17 cellular contexts compared by ENCODE assay signal in genomic region chr2:120323214-120323613, GRCh38. TPM values are rescaled to one million over a fixed set of nuclear protein-coding genes. Genes with fewer than 3 reads are reported as not detected.
A peak's percentile ranks its signal among the peaks of the same experiment; 100 is the strongest.
DNase-seq lines count a peak whose midpoint lies in the region; ATAC-seq, FAIRE-seq and TF ChIP-seq lines count a peak whose summit lies in the region.
"Had no signal": no experiment of that assay in that cellular context is flagged by ENCODE, and none has a peak within 500 bp of the region (broad histone marks: within the 10 kb centered on the region; RNA-seq: fewer than 3 reads in every experiment).

No MANE protein-coding gene starts in this region.

- H3K36me3 ChIP-seq in H7 (replicated peaks; ENCODE audit: control insufficient read depth, insufficient read depth, low read length) (no peaks in the 10 kb centered on the region), H1 (ENCODE audit: control insufficient read depth in 2 of 4, insufficient read depth in 4 of 4, low read length in 3 of 4) (no peaks in the 10 kb centered on the region), right lobe of liver (no peaks in the 10 kb centered on the region), HAP-1 (replicated peaks) (no peaks in the 10 kb centered on the region)

- no peaks in the 10 kb centered on the region for H4K20me1 ChIP-seq in H1 (replicated peaks in 1 of 2; ENCODE audit: control insufficient read depth in 1 of 2, insufficient read depth in 2 of 2, low read length in 2 of 2)

- H3K79me1 ChIP-seq in H1 (ENCODE audit: low read depth, low read length): no peaks in the 10 kb centered on the region

- WGBS in H1 (ENCODE audit: extremely low coverage in 1 of 2, insufficient coverage in 1 of 2, insufficient read length in 1 of 2, insufficient replicate concordance in 2 of 2, low coverage in 1 of 2, low lambda C conversion rate in 2 of 2, missing lambda C conversion rate in 1 of 2), 2 experiments: 91% methylated on average over 10 of the region's 10 CpGs; no CpG with 5 or more reads in 1 of the 2 experiments
- 11% methylated on average over 4 of the region's 10 CpGs for WGBS in right lobe of liver (ENCODE audit: insufficient coverage, low coverage, low lambda C conversion rate, missing lambda C conversion rate)

- H3K27ac Mint-ChIP-seq in stimulated activated effector memory CD8-positive, alpha-beta T cell treated with anti-CD3 and anti-CD28 coated beads, Interleukin-12 subunit alpha, Interleukin-12 subunit beta, amount 100 ng/mL, for 72 hours: no peak overlapping the region
- H3K27ac Mint-ChIP-seq: activated CD4-positive, alpha-beta T cell treated with anti-CD3 and anti-CD28 coated beads, Interleukin-2, amount 10 ng/mL, durations not matched to agents 24 days and 14 days; activated T-helper 1 cell treated with anti-CD3 and anti-CD28 coated beads, Interleukin-12 subunit alpha, Interleukin-12 subunit beta, Interleukin-2, Interleukin-4 antibody, amounts not matched to agents 30 ng/mL and 10 ng/mL and 1 ng/mL, durations not matched to agents 14 hours and 24 hours and 36 hours; endodermal cell; T-helper 1 cell treated with Interleukin-12 subunit alpha and Interleukin-12 subunit beta and Interleukin-4 antibody, amounts not matched to agents 30 μg/mL and 1 μg/mL, for 36 hours had no signal

- H3K4me2 ChIP-seq in H1 (ENCODE audit: insufficient read depth in 1 of 2, low read depth in 2 of 2, low read length in 2 of 2): no peak overlapping the region

- H3K23ac ChIP-seq in H1 (ENCODE audit: insufficient read length): no peak overlapping the region

- H3K18ac ChIP-seq in H1 (ENCODE audit: extremely low read depth, low read length): no peak overlapping the region

- ATAC-seq in right lobe of liver: peak; percentile 89 to 96 (median 92)
- ATAC-seq in stimulated activated effector memory CD8-positive, alpha-beta T cell treated with anti-CD3 and anti-CD28 coated beads, Interleukin-12 subunit alpha, Interleukin-12 subunit beta, amount 100 ng/mL, for 72 hours: peak; percentile 12
- no peak for ATAC-seq in foreskin keratinocyte
- ATAC-seq in GM18519 (IDR thresholded peaks at IDR 0.05; ENCODE audit: low FRiP score, unreplicated experiment): no peak

- H3K27ac ChIP-seq in H1 (ENCODE audit: low read depth, low read length) (no peak overlapping the region), right lobe of liver (no peak overlapping the region), foreskin keratinocyte (no peak overlapping the region)
- H3K27ac ChIP-seq: C4-2B had no signal

- H3K4me3 ChIP-seq in H7 (ENCODE audit: insufficient read depth, low read depth, low read length) (no peak overlapping the region), H1 (ENCODE audit: extremely low read depth in 1 of 4, insufficient read depth in 2 of 4, low read depth in 3 of 4, low read length in 4 of 4) (no peak overlapping the region), right lobe of liver (no peak overlapping the region), HAP-1 (no peak overlapping the region)

- TF ChIP-seq EP300 in H1 (IDR thresholded peaks at IDR 0.05; ENCODE audit: borderline replicate concordance in 1 of 2, low read depth in 2 of 2, low read length in 2 of 2): no peak

- H3K9me3 ChIP-seq in H1 (ENCODE audit: insufficient read depth in 2 of 2, low read depth in 1 of 2, low read length in 1 of 2) (no peaks in the 10 kb centered on the region), right lobe of liver (no peaks in the 10 kb centered on the region), HAP-1 (no peaks in the 10 kb centered on the region)

- no peak for TF ChIP-seq CTCF in H1 (IDR thresholded peaks at IDR 0.05; ENCODE audit: control extremely low read depth in 1 of 3, insufficient read depth in 1 of 3, low read depth in 1 of 3, low read length in 3 of 3)
- no peak for TF ChIP-seq CTCF in right lobe of liver (IDR thresholded peaks at IDR 0.05)
- TF ChIP-seq CTCF in foreskin keratinocyte (conservative IDR thresholded peaks at IDR 0.05): no peak

- no peak overlapping the region for H3K14ac ChIP-seq in H1 (ENCODE audit: insufficient read length)

- H2AFZ ChIP-seq in H1 (ENCODE audit: low read length): no peak overlapping the region

- CTCF ChIA-PET in H1 (lab: Charles Lee; ENCODE audit: partially characterized antibody): interaction anchor here (0.6 to 6.5 kb wide), 7 partner anchors 10 to 368 kb away, joined by 3 to 48 read pairs (median 6); no protein-coding TSS in a partner anchor

- no peak overlapping the region for H2BK15ac ChIP-seq in H1 (ENCODE audit: low read length)

- TF ChIP-seq POLR2A in H1 (IDR thresholded peaks at IDR 0.05; ENCODE audit: control extremely low read depth in 1 of 2, low read depth in 2 of 2, low read length in 2 of 2) (no peak), right lobe of liver (IDR thresholded peaks at IDR 0.05) (no peak)

- H2BK12ac ChIP-seq in H1 (ENCODE audit: low read depth, low read length): no peak overlapping the region

- H3K79me2 ChIP-seq in H1 (ENCODE audit: control insufficient read depth in 1 of 2, insufficient read depth in 2 of 2, low read length in 2 of 2): no peaks in the 10 kb centered on the region

- no peak for TF ChIP-seq RAD21 in H1 (IDR thresholded peaks at IDR 0.05 in 1 of 2, conservative IDR thresholded peaks at IDR 0.05 in 1 of 2; ENCODE audit: low read depth in 2 of 2, low read length in 2 of 2)

- no peak for FAIRE-seq in H1 (lab: Jason Lieb, UNC)

- in situ Hi-C loops in HAP-1 (cut with MboI; ENCODE audit: low sequenced_read_pairs): no loop called here

- no peak overlapping the region for H2BK120ac ChIP-seq in H1 (replicated peaks; ENCODE audit: low read depth, low read length)

- H3K9ac ChIP-seq in H1 (replicated peaks in 1 of 4; ENCODE audit: extremely low read depth in 1 of 4, low read depth in 3 of 4, low read length in 3 of 4): no peak overlapping the region

- intact Hi-C loops in right lobe of liver (cut with DNase I): no loop called here

- DNase-seq in H7 (peak; percentile 48), H1 (ENCODE audit: low read depth in 1 of 2, low spot score in 2 of 2) (no peak), right lobe of liver (peak; percentile 76 to 86 (median 84)), HAP-1 (ENCODE audit: low spot score in 2 of 2) (no peak), foreskin keratinocyte (no peak), superior temporal gyrus (ENCODE audit: extremely low spot score) (no peak)
- DNase-seq in stimulated activated effector memory CD8-positive, alpha-beta T cell treated with anti-CD3 and anti-CD28 coated beads, Interleukin-12 subunit alpha, Interleukin-12 subunit beta, amount 100 ng/mL, for 72 hours (ENCODE audit: low spot score in 2 of 2): no peak
- DNase-seq: activated CD4-positive, alpha-beta T cell treated with anti-CD3 and anti-CD28 coated beads, Interleukin-2, amount 10 ng/mL, durations not matched to agents 24 days and 14 days; endodermal cell; NCI-H1436; NCI-H524 treated with DMSO at 0.1 percent for 48 hours; stimulated activated CD4-positive, alpha-beta T cell treated with anti-CD3 and anti-CD28 coated beads, Interleukin-4, amount 100 ng/mL, for 4 hours; stimulated activated naive CD4-positive, alpha-beta T cell treated with Interleukin-2 at 50 U/mL for 16 hours had no signal

- no peak overlapping the region for H4K5ac ChIP-seq in H1 (ENCODE audit: insufficient read length, low read depth, low read length)

- H3K23me2 ChIP-seq in H1 (ENCODE audit: low read depth, low read length): no peaks in the 10 kb centered on the region; the same call in 1 of the 2 replicates

- H3K4me3 Mint-ChIP-seq in stimulated activated effector memory CD8-positive, alpha-beta T cell treated with anti-CD3 and anti-CD28 coated beads, Interleukin-12 subunit alpha, Interleukin-12 subunit beta, amount 100 ng/mL, for 72 hours: no peak overlapping the region
- H3K4me3 Mint-ChIP-seq: activated CD4-positive, alpha-beta T cell treated with anti-CD3 and anti-CD28 coated beads, Interleukin-2, amount 10 ng/mL, durations not matched to agents 24 days and 14 days; activated T-helper 1 cell treated with anti-CD3 and anti-CD28 coated beads, Interleukin-12 subunit alpha, Interleukin-12 subunit beta, Interleukin-2, Interleukin-4 antibody, amounts not matched to agents 30 ng/mL and 10 ng/mL and 1 ng/mL, durations not matched to agents 14 hours and 24 hours and 36 hours; endodermal cell; T-helper 1 cell treated with Interleukin-12 subunit alpha and Interleukin-12 subunit beta and Interleukin-4 antibody, amounts not matched to agents 30 μg/mL and 1 μg/mL, for 36 hours had no signal

- no peaks in the 10 kb centered on the region for H3K36me3 Mint-ChIP-seq in stimulated activated effector memory CD8-positive, alpha-beta T cell treated with anti-CD3 and anti-CD28 coated beads, Interleukin-12 subunit alpha, Interleukin-12 subunit beta, amount 100 ng/mL, for 72 hours

- no peak overlapping the region for H2AK5ac ChIP-seq in H1 (ENCODE audit: low read depth, low read length)

- no peak overlapping the region for H3K56ac ChIP-seq in H1 (replicated peaks; ENCODE audit: insufficient read length, low read depth, low read length)

- H2BK5ac ChIP-seq in H1 (ENCODE audit: low read depth, low read length): no peak overlapping the region

- H2BK20ac ChIP-seq in H1 (ENCODE audit: low read length): no peak overlapping the region

- H3K4ac ChIP-seq in H1 (replicated peaks; ENCODE audit: insufficient read length, low read depth, low read length): no peak overlapping the region

- no peaks in the 10 kb centered on the region for H3K4me1 Mint-ChIP-seq in stimulated activated effector memory CD8-positive, alpha-beta T cell treated with anti-CD3 and anti-CD28 coated beads, Interleukin-12 subunit alpha, Interleukin-12 subunit beta, amount 100 ng/mL, for 72 hours
- H3K4me1 Mint-ChIP-seq: endodermal cell had no signal

- no peaks in the 10 kb centered on the region for H3K9me3 Mint-ChIP-seq in stimulated activated effector memory CD8-positive, alpha-beta T cell treated with anti-CD3 and anti-CD28 coated beads, Interleukin-12 subunit alpha, Interleukin-12 subunit beta, amount 100 ng/mL, for 72 hours
- H3K9me3 Mint-ChIP-seq: activated CD4-positive, alpha-beta T cell treated with anti-CD3 and anti-CD28 coated beads, Interleukin-2, amount 10 ng/mL, durations not matched to agents 24 days and 14 days; activated T-helper 1 cell treated with anti-CD3 and anti-CD28 coated beads, Interleukin-12 subunit alpha, Interleukin-12 subunit beta, Interleukin-2, Interleukin-4 antibody, amounts not matched to agents 30 ng/mL and 10 ng/mL and 1 ng/mL, durations not matched to agents 14 hours and 24 hours and 36 hours; endodermal cell; T-helper 1 cell treated with Interleukin-12 subunit alpha and Interleukin-12 subunit beta and Interleukin-4 antibody, amounts not matched to agents 30 μg/mL and 1 μg/mL, for 36 hours had no signal

- no peak overlapping the region for H4K91ac ChIP-seq in H1 (replicated peaks; ENCODE audit: insufficient read length, low read length)

- POLR2A ChIA-PET in H1 (lab: Charles Lee; ENCODE audit: partially characterized antibody): no interaction called here

- H4K8ac ChIP-seq in H1 (ENCODE audit: extremely low read depth, insufficient read depth, low read length): no peak overlapping the region

- H3K27me3 ChIP-seq in H7 (ENCODE audit: control insufficient read depth, insufficient read depth, low read length): no peaks in the 10 kb centered on the region; the same call in 1 of the 2 replicates
- peaks cover 0 to 2% (median 0%) of the 10 kb centered on the region in 4 experiments; a peak in 3 of 7 replicates for H3K27me3 ChIP-seq in H1 (replicated peaks in 1 of 4; ENCODE audit: control insufficient read depth in 3 of 4, extremely low read depth in 1 of 4, insufficient read depth in 3 of 4, low read length in 3 of 4)
- H3K27me3 ChIP-seq in right lobe of liver: no peaks in the 10 kb centered on the region
- no peaks in the 10 kb centered on the region; the same call in 1 of the 2 replicates for H3K27me3 ChIP-seq in HAP-1 (ENCODE audit: low read depth)
- peaks cover 1% of the 10 kb centered on the region for H3K27me3 ChIP-seq in foreskin keratinocyte

- H3K4me1 ChIP-seq in H1 (replicated peaks in 1 of 4; ENCODE audit: control insufficient read depth in 3 of 4, insufficient read depth in 4 of 4, low read length in 3 of 4) (no peaks in the 10 kb centered on the region; a peak in 1 of 7 replicates), right lobe of liver (peaks cover 0 to 10% (median 2%) of the 10 kb centered on the region in 4 donors), HAP-1 (no peaks in the 10 kb centered on the region), foreskin keratinocyte (no peaks in the 10 kb centered on the region)

RNA-seq across cellular contexts. Expression of gene INHBB, which starts 22.7 kb away (rescaled TPM):
- total RNA-seq in H7 (2014; rRNA removed; shearing (Covaris generic)): 0.07 and 0.11 TPM in 2 replicates
- 0.23 and 0.30 TPM in 2 replicates for total RNA-seq in H1 (2021; fragmentation: NEBNext Ultra II Directional; extraction: Animal tissue kit (Norgen Biotek cat#: 25700))
- 0.24 and 0.32 TPM in 2 replicates for polyA plus RNA-seq in H1 (2011; rRNA removed)
- polyA plus RNA-seq in H1 (2011; cell fraction: cytosol; rRNA removed): 0.25 TPM
- 0.44 TPM for polyA plus RNA-seq in H1 (2011; cell fraction: nucleus; rRNA removed)
- 0.27 to 0.51 TPM (median 0.42 TPM) in 4 replicates for polyA plus RNA-seq in H1 (2012, experiment 1 of 2)
- 0.31 TPM for polyA plus RNA-seq in H1 (2012, experiment 2 of 2)
- 0.10 TPM for polyA plus RNA-seq in H1 (2013, experiment 1 of 2)
- 0.15 TPM for polyA plus RNA-seq in H1 (2013, experiment 2 of 2)
- polyA minus RNA-seq in H1 (2011; rRNA and poly(A)+ RNA removed): 0.19 and 0.46 TPM in 2 replicates
- polyA minus RNA-seq in H1 (2011; cell fraction: cytosol; rRNA and poly(A)+ RNA removed): 0.44 TPM
- polyA minus RNA-seq in H1 (2011; cell fraction: nucleus; rRNA and poly(A)+ RNA removed): 0.50 TPM
- 10 to 100 TPM in 3 of 6 experiments, 1 to 10 TPM in 2, under 1 TPM in 1; 0.37 to 15.9 (median 9.6) TPM for total RNA-seq in right lobe of liver
- not detected in 2 replicates for total RNA-seq in foreskin keratinocyte
- polyA plus RNA-seq in foreskin keratinocyte: not detected in 2 replicates
- total RNA-seq: activated CD4-positive, alpha-beta T cell treated with anti-CD3 and anti-CD28 coated beads, Interleukin-2, amount 10 ng/mL, durations not matched to agents 24 days and 14 days; activated T-helper 1 cell treated with anti-CD3 and anti-CD28 coated beads, Interleukin-12 subunit alpha, Interleukin-12 subunit beta, Interleukin-2, Interleukin-4 antibody, amounts not matched to agents 30 ng/mL and 10 ng/mL and 1 ng/mL, durations not matched to agents 14 hours and 24 hours and 36 hours; endodermal cell had no signal

Comparison
In these comparisons a context has a peak if more than half of its experiments do, and no peak if none do; other contexts are left out.
1. DNase-seq: peak in H7 (single experiment) and right lobe of liver (3 of 3); none in H1 (0 of 2), stimulated activated effector memory CD8-positive, alpha-beta T cell treated with anti-CD3 and anti-CD28 coated beads, Interleukin-12 subunit alpha, Interleukin-12 subunit beta, amount 100 ng/mL, for 72 hours (0 of 2), HAP-1 (0 of 2), foreskin keratinocyte (0 of 2) and superior temporal gyrus (single experiment).
2. ATAC-seq: peak in right lobe of liver (4 of 4) and stimulated activated effector memory CD8-positive, alpha-beta T cell treated with anti-CD3 and anti-CD28 coated beads, Interleukin-12 subunit alpha, Interleukin-12 subunit beta, amount 100 ng/mL, for 72 hours (single experiment); none in foreskin keratinocyte (single experiment) and GM18519 (single experiment).